In genomic region chr6:53947780-53948179, GRCh38 we compare ENCODE assay signal across 8 cellular contexts.
"Had no signal": no experiment of that assay in that cellular context is flagged by ENCODE, and none has a peak within 500 bp of the region (broad histone marks: within the 10 kb centered on the region; RNA-seq: fewer than 3 reads in every experiment).

No MANE protein-coding gene starts in this region.

- H3K36me3 ChIP-seq: HAP-1 had no signal

- DNase-seq: GM23248, GOT3, H7, H9, HCEC 1CT, HFFc6 had no signal

- H3K4me1 ChIP-seq: HAP-1 had no signal

- H3K4me3 ChIP-seq: GM23248, GM23338, HAP-1 had no signal

- H3K27ac ChIP-seq: GM23248 had no signal
